Comparison of ENCODE assay signal across 17 cellular contexts in the genomic region with DNA sequence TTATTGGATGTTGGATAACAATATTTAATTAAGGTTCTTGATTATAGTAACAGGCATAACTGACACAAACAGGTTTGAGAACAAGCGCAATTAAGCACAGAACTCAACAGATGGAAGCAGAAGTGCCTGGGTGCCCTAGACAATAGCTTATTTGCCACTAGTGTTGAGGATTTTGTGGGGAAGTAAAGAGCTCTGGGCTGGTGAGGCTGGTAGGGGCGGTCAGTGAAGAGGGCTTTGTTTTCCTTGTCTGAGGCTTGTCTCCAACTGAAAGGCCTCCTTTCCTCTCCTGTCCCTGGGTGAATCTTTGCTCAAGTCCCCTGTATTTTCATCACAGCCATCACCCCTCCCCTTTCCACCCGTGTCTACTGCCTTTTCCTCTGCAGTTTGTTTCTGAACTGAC.
DNase-seq lines count a peak whose midpoint lies in the region; ATAC-seq and TF ChIP-seq lines count a peak whose summit lies in the region.
"Had no signal": no experiment of that assay in that cellular context is flagged by ENCODE, and none has a peak within 500 bp of the region (broad histone marks: within the 10 kb centered on the region; RNA-seq: fewer than 3 reads in every experiment).

No MANE protein-coding gene starts in this region.

- POLR2A ChIA-PET in CD8-positive, alpha-beta memory T cell (lab: Charles Lee), result no interaction called here

- H2AFZ ChIP-seq in H9 (ENCODE audit: low read length), result no peak overlapping the region

- H3K79me2 ChIP-seq in H9 (ENCODE audit: insufficient read depth, low read length), result no peaks in the 10 kb centered on the region

- no peak overlapping the region for H3K4me3 ChIP-seq in gastroesophageal sphincter
- no peak overlapping the region for H3K4me3 ChIP-seq in CD8-positive, alpha-beta memory T cell (ENCODE audit: low read length)
- H3K4me3 ChIP-seq: lung had no signal

- CTCF ChIA-PET in CD8-positive, alpha-beta memory T cell (lab: Charles Lee), result no interaction called here

- no peak overlapping the region for H3K4me3 Mint-ChIP-seq in H9
- no peak overlapping the region for H3K4me3 Mint-ChIP-seq in CD8-positive, alpha-beta memory T cell
- H3K4me3 Mint-ChIP-seq: stimulated activated memory B cell treated with anti-CD40 and anti-IgM and Interleukin-4, amounts not matched to agents 10 μg/mL and 1 μg/mL and 100 μg/mL, for 72 hours had no signal

- H3K4me2 ChIP-seq in H9 (ENCODE audit: insufficient read depth, insufficient read length, low read length), result no peak overlapping the region

- H2BK20ac ChIP-seq in H9 (ENCODE audit: low read depth, low read length, poor library complexity, severe bottlenecking), result no peak overlapping the region

- no peaks in the 10 kb centered on the region for H3K23me2 ChIP-seq in H9 (ENCODE audit: insufficient read length, low read depth, low read length, poor library complexity, severe bottlenecking)

- H3K56ac ChIP-seq in H9 (ENCODE audit: insufficient read length, low read depth, low read length), result no peak overlapping the region

- no peak overlapping the region for H4K91ac ChIP-seq in H9 (ENCODE audit: insufficient read length, low read depth, low read length)

- H3K23ac ChIP-seq in H9 (ENCODE audit: insufficient read length, low read depth, low read length), result no peak overlapping the region

- H4K5ac ChIP-seq in H9 (ENCODE audit: insufficient read length, low read depth, low read length), result no peak overlapping the region

- WGBS in H9 (ENCODE audit: extremely low coverage, insufficient read length, low lambda C conversion rate), result no CpG with 5 or more reads among the region's 3 CpGs
- 41 to 51% methylated on average over 2 of the region's 3 CpGs for WGBS in gastroesophageal sphincter (ENCODE audit: low coverage in 1 of 2), 2 donors

- H3K4me1 ChIP-seq in H9 (ENCODE audit: insufficient read depth, low read length) (peaks cover 2% of the 10 kb centered on the region; the same call in 1 of the 2 replicates), gastroesophageal sphincter (peaks cover 23 to 98% (median 32%) of the 10 kb centered on the region in 3 donors)
- H3K4me1 ChIP-seq in CD8-positive, alpha-beta memory T cell (ENCODE audit: insufficient read depth, low read length), result no peaks in the 10 kb centered on the region

- ATAC-seq in gastroesophageal sphincter (no peak), GM18867 (IDR thresholded peaks at IDR 0.05; ENCODE audit: unreplicated experiment) (no peak)
- ATAC-seq: stimulated activated memory B cell treated with anti-CD40 and anti-IgM and Interleukin-4, amounts not matched to agents 10 μg/mL and 1 μg/mL and 100 μg/mL, for 72 hours had no signal

- H3K18ac ChIP-seq in H9 (ENCODE audit: insufficient read length, low read depth, low read length), result no peak overlapping the region

- no peak for TF ChIP-seq POLR2A in gastroesophageal sphincter (IDR thresholded peaks at IDR 0.05)

- no peaks in the 10 kb centered on the region for H3K27me3 Mint-ChIP-seq in H9 (ENCODE audit: low read depth)
- H3K27me3 Mint-ChIP-seq in CD8-positive, alpha-beta memory T cell, result no peaks in the 10 kb centered on the region
- H3K27me3 Mint-ChIP-seq: stimulated activated memory B cell treated with anti-CD40 and anti-IgM and Interleukin-4, amounts not matched to agents 10 μg/mL and 1 μg/mL and 100 μg/mL, for 72 hours had no signal

- H4K8ac ChIP-seq in H9 (replicated peaks; ENCODE audit: insufficient read length, low read depth, low read length), result no peak overlapping the region

- H3K27ac Mint-ChIP-seq in H9, result no peak overlapping the region; a peak in 1 of 7 replicates
- H3K27ac Mint-ChIP-seq in CD8-positive, alpha-beta memory T cell, result no peak overlapping the region
- H3K27ac Mint-ChIP-seq: stimulated activated memory B cell treated with anti-CD40 and anti-IgM and Interleukin-4, amounts not matched to agents 10 μg/mL and 1 μg/mL and 100 μg/mL, for 72 hours had no signal

- H2BK12ac ChIP-seq in H9 (ENCODE audit: insufficient read length, low read depth, low read length), result no peak overlapping the region

- no peaks in the 10 kb centered on the region for H3K9me3 ChIP-seq in H9 (ENCODE audit: control insufficient read depth, low read depth, low read length)
- H3K9me3 ChIP-seq in gastroesophageal sphincter, result no peaks in the 10 kb centered on the region
- no peaks in the 10 kb centered on the region for H3K9me3 ChIP-seq in CD8-positive, alpha-beta memory T cell (ENCODE audit: low read length)
- H3K9me3 ChIP-seq: neutrophil had no signal

- no peak overlapping the region for H2BK15ac ChIP-seq in H9 (ENCODE audit: low read depth, low read length)

- H3K27me3 ChIP-seq in H9 (ENCODE audit: insufficient read depth, low read length), result no peaks in the 10 kb centered on the region
- no peaks in the 10 kb centered on the region for H3K27me3 ChIP-seq in gastroesophageal sphincter
- no peaks in the 10 kb centered on the region for H3K27me3 ChIP-seq in CD8-positive, alpha-beta memory T cell (ENCODE audit: insufficient read depth, low read length, poor library complexity, severe bottlenecking)
- H3K27me3 ChIP-seq: neutrophil had no signal

- H3K36me3 ChIP-seq in gastroesophageal sphincter, result no peaks in the 10 kb centered on the region
- H3K36me3 ChIP-seq in CD8-positive, alpha-beta memory T cell (ENCODE audit: insufficient read depth, low read length), result no peaks in the 10 kb centered on the region
- H3K36me3 ChIP-seq: neutrophil had no signal

- H3K9ac ChIP-seq in H9 (ENCODE audit: extremely low read depth, insufficient read length, low read length), result no peak overlapping the region

- H4K20me1 ChIP-seq in H9 (ENCODE audit: control insufficient read depth, insufficient read depth, insufficient read length), result no peaks in the 10 kb centered on the region

- H2BK5ac ChIP-seq in H9 (ENCODE audit: insufficient read length, low read length), result no peak overlapping the region

- no peaks in the 10 kb centered on the region for H3K36me3 Mint-ChIP-seq in H9 (ENCODE audit: insufficient read depth in 1 of 3, low read depth in 3 of 3)
- peaks cover 0 to 8% (median 3%) of the 10 kb centered on the region in 3 donors for H3K36me3 Mint-ChIP-seq in CD8-positive, alpha-beta memory T cell

- H3K4ac ChIP-seq in H9 (ENCODE audit: low read depth, low read length), result no peak overlapping the region

- no peak overlapping the region for H2AK5ac ChIP-seq in H9 (ENCODE audit: insufficient read length, low read length)

- H3K14ac ChIP-seq in H9 (ENCODE audit: insufficient read depth, low read length), result 0 out of 2 replicates have a peak overlapping the region, but pooled peaks have one; percentile 63

- peaks cover 15 to 18% of the 10 kb centered on the region in 2 experiments for H3K4me1 Mint-ChIP-seq in H9
- peaks cover 38 to 72% (median 60%) of the 10 kb centered on the region in 3 donors for H3K4me1 Mint-ChIP-seq in CD8-positive, alpha-beta memory T cell

- H3T11ph ChIP-seq in H9 (ENCODE audit: low read length), result no peak overlapping the region

- no peak overlapping the region for H3K27ac ChIP-seq in H9 (ENCODE audit: insufficient read length, low read depth, low read length)
- peak overlapping the region; percentile 25 to 87 (median 86) for H3K27ac ChIP-seq in gastroesophageal sphincter
- no peak overlapping the region for H3K27ac ChIP-seq in CD8-positive, alpha-beta memory T cell (ENCODE audit: low read depth, low read length)
- H3K27ac ChIP-seq: neutrophil had no signal

- DNase-seq in H9, result no peak
- peak; percentile 59 for DNase-seq in NCI-H2029 treated with DMSO at 0.1 percent for 48 hours (lab: John Stamatoyannopoulos, UW)
- peak; percentile 34 for DNase-seq in putamen (ENCODE audit: low spot score)
- DNase-seq in CD8-positive, alpha-beta memory T cell, result no peak
- DNase-seq in stimulated activated naive CD4-positive, alpha-beta T cell treated with Interleukin-2 at 50 U/mL for 16 hours (lab: John Stamatoyannopoulos, UW), result no peak
- DNase-seq in OCI-M1 (lab: John Stamatoyannopoulos, UW), result no peak
- DNase-seq: activated CD4-positive, alpha-beta T cell treated with anti-CD3 and anti-CD28 coated beads for 1 hour; activated naive CD4-positive, alpha-beta T cell; DMS79; effector CD4-positive, alpha-beta T cell; NCI-H146; SHP77 had no signal

- H2BK120ac ChIP-seq in H9 (ENCODE audit: low read depth, low read length, poor library complexity, severe bottlenecking), result no peak overlapping the region

- no peaks in the 10 kb centered on the region for H3K9me3 Mint-ChIP-seq in H9
- H3K9me3 Mint-ChIP-seq in CD8-positive, alpha-beta memory T cell, result no peaks in the 10 kb centered on the region
- H3K9me3 Mint-ChIP-seq: stimulated activated memory B cell treated with anti-CD40 and anti-IgM and Interleukin-4, amounts not matched to agents 10 μg/mL and 1 μg/mL and 100 μg/mL, for 72 hours had no signal

- TF ChIP-seq EP300 in gastroesophageal sphincter (IDR thresholded peaks at IDR 0.05), result no peak

- peaks cover 2% of the 10 kb centered on the region for H3K79me1 ChIP-seq in H9 (ENCODE audit: insufficient read depth, low read depth, low read length, poor library complexity, severe bottlenecking)

- TF ChIP-seq CTCF in H9 (conservative IDR thresholded peaks at IDR 0.05) (no peak), gastroesophageal sphincter (IDR thresholded peaks at IDR 0.05) (no peak)

Comparison
In these comparisons a context has a peak if more than half of its experiments do, and no peak if none do; other contexts are left out.
1. DNase-seq: peak in NCI-H2029 treated with DMSO at 0.1 percent for 48 hours (single experiment) and putamen (single experiment); none in H9 (single experiment), CD8-positive, alpha-beta memory T cell (0 of 5), stimulated activated naive CD4-positive, alpha-beta T cell treated with Interleukin-2 at 50 U/mL for 16 hours (single experiment) and OCI-M1 (single experiment).
2. H3K27ac ChIP-seq: peak in gastroesophageal sphincter (4 of 4); none in H9 (single experiment) and CD8-positive, alpha-beta memory T cell (single experiment).